ENCODE assay signal across 11 cellular contexts in the genomic region with DNA sequence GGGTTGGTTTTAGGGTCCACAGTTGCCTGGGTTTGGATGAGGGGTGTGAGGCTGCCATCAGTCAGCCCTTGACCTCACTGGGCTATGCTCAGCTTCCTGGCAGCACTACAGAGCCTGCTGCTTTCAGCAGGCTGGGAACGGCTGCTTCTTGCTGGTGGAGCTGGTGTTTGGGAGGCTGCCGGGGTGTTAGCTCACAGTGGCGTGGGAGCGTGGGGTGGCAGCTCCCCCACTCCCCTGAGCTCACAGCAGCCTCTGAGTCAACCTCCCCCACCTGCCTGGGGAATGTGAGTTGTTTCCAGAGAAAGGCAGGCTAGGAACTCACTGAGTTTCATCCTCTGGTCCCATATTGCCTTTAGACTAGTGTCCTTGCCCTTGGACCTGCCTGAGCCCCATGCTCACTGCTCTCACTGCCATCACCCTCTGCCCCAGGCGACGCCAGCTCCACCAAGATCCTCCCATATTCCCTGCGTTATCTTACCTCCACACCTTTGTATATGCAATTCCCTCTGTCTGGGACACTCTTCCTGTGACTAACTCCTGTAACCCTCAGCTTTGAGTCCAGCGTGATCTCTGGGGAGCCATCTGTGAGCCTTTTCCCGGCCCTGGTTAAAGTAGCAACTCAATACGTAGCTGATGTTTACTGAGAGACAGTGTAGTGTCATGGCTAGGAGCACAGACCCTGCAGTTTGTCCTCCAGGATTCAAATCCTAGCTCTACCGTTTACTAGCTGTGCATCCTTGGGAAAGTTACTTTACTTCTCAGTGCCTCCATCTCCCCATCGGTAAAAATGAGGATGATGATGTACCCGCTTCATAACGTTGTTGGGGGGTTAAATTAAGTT. TPM values are rescaled to one million over a fixed set of nuclear protein-coding genes. Genes with fewer than 3 reads are reported as not detected.
DNase-seq lines count a peak whose midpoint lies in the region; ATAC-seq and TF ChIP-seq lines count a peak whose summit lies in the region.
"Had no signal": no experiment of that assay in that cellular context is flagged by ENCODE, and none has a peak within 500 bp of the region (broad histone marks: within the 10 kb centered on the region; RNA-seq: fewer than 3 reads in every experiment).

No MANE protein-coding gene starts in this region.

- H3K4me3 ChIP-seq in CD8-positive, alpha-beta T cell (ENCODE audit: low read depth, low read length): no peak overlapping the region
- H3K4me3 ChIP-seq in coronary artery: no peak overlapping the region

- peaks cover 68% of the 10 kb centered on the region for H3K4me1 Mint-ChIP-seq in CD8-positive, alpha-beta T cell (ENCODE audit: low read depth)

- CTCF ChIA-PET in CD8-positive, alpha-beta T cell (lab: Charles Lee): interaction anchor here (0.8 to 2.3 kb wide), 7 partner anchors 22 to 191 kb away, joined by 3 to 14 read pairs (median 4); partner anchors contain the start of gene PPP1R16B

- peak overlapping the region; percentile 96 for H3K27ac Mint-ChIP-seq in CD8-positive, alpha-beta T cell

- POLR2A ChIA-PET in CD8-positive, alpha-beta T cell (lab: Charles Lee): interaction anchor here (1.1 to 2.5 kb wide), 7 partner anchors 15 to 54 kb away, joined by 3 to 19 read pairs (median 5); partner anchors contain the start of gene PPP1R16B

- peak overlapping the region; percentile 63 for H3K4me3 Mint-ChIP-seq in CD8-positive, alpha-beta T cell

- no peak for TF ChIP-seq CTCF in CD8-positive, alpha-beta T cell (IDR thresholded peaks at IDR 0.05)
- TF ChIP-seq CTCF in coronary artery (IDR thresholded peaks at IDR 0.05): no peak

- ATAC-seq in CD8-positive, alpha-beta T cell: peak; percentile 50
- no peak for ATAC-seq in HG03469 (IDR thresholded peaks at IDR 0.05; ENCODE audit: unreplicated experiment)

- no peaks in the 10 kb centered on the region for H3K27me3 Mint-ChIP-seq in CD8-positive, alpha-beta T cell (ENCODE audit: low read depth)

- intact Hi-C loops in CD8-positive, alpha-beta T cell (cut with DNase I, micrococcal nuclease): loop anchor here (1.0 to 5.0 kb wide), 3 partner anchors 34 to 53 kb away; no protein-coding TSS in a partner anchor
- intact Hi-C loops in posterior cingulate gyrus (cut with DNase I): no loop called here

- no peaks in the 10 kb centered on the region for H3K9me3 Mint-ChIP-seq in CD8-positive, alpha-beta T cell

- H3K36me3 Mint-ChIP-seq in CD8-positive, alpha-beta T cell: peaks cover 50% of the 10 kb centered on the region

- peaks cover 49% of the 10 kb centered on the region for H3K4me1 ChIP-seq in CD8-positive, alpha-beta T cell (ENCODE audit: insufficient read depth, low read length)

- no peaks in the 10 kb centered on the region for H3K9me3 ChIP-seq in CD8-positive, alpha-beta T cell (ENCODE audit: low read length)

- H3K27me3 ChIP-seq in CD8-positive, alpha-beta T cell (ENCODE audit: insufficient read depth, low read length): no peaks in the 10 kb centered on the region

- peak in 3 of 7 experiments; percentile 12 to 53 (median 51) for DNase-seq in CD8-positive, alpha-beta T cell
- peak; percentile 64 to 67 for DNase-seq in activated CD4-positive, alpha-beta T cell treated with anti-CD3 and anti-CD28 coated beads for 4 hours
- DNase-seq in coronary artery (ENCODE audit: low spot score) (peak; percentile 46), posterior cingulate gyrus (peak; percentile 49 to 96 (median 68)), NCI-H526 treated with DMSO at 0.1 percent for 48 hours (lab: John Stamatoyannopoulos, UW) (no peak), cerebellar nuclear complex (lab: John Stamatoyannopoulos, UW) (no peak), NCI-H774 (lab: John Stamatoyannopoulos, UW) (no peak)
- DNase-seq: NCI-H2081 treated with DMSO at 0.1 percent for 48 hours had no signal

- H3K27ac ChIP-seq in CD8-positive, alpha-beta T cell (ENCODE audit: low read depth, low read length): peak overlapping the region; percentile 52
- H3K27ac ChIP-seq in coronary artery: no peak overlapping the region
- H3K27ac ChIP-seq: C4-2B, VCaP had no signal

- no peaks in the 10 kb centered on the region for H3K36me3 ChIP-seq in CD8-positive, alpha-beta T cell (ENCODE audit: insufficient read depth, low read length)

RNA-seq across cellular contexts. Expression of gene PPP1R16B, which starts 34.8 kb away (rescaled TPM):
- 100 to 1,000 TPM; 128 to 129 TPM for total RNA-seq in CD8-positive, alpha-beta T cell

Comparison
In these comparisons a context has a peak if more than half of its experiments do, and no peak if none do; other contexts are left out.
1. DNase-seq: peak in activated CD4-positive, alpha-beta T cell treated with anti-CD3 and anti-CD28 coated beads for 4 hours (2 of 2), coronary artery (single experiment) and posterior cingulate gyrus (10 of 10); none in NCI-H526 treated with DMSO at 0.1 percent for 48 hours (single experiment), cerebellar nuclear complex (0 of 2) and NCI-H774 (single experiment).